ENCODE assay signal across 8 cellular contexts in the genomic region with DNA sequence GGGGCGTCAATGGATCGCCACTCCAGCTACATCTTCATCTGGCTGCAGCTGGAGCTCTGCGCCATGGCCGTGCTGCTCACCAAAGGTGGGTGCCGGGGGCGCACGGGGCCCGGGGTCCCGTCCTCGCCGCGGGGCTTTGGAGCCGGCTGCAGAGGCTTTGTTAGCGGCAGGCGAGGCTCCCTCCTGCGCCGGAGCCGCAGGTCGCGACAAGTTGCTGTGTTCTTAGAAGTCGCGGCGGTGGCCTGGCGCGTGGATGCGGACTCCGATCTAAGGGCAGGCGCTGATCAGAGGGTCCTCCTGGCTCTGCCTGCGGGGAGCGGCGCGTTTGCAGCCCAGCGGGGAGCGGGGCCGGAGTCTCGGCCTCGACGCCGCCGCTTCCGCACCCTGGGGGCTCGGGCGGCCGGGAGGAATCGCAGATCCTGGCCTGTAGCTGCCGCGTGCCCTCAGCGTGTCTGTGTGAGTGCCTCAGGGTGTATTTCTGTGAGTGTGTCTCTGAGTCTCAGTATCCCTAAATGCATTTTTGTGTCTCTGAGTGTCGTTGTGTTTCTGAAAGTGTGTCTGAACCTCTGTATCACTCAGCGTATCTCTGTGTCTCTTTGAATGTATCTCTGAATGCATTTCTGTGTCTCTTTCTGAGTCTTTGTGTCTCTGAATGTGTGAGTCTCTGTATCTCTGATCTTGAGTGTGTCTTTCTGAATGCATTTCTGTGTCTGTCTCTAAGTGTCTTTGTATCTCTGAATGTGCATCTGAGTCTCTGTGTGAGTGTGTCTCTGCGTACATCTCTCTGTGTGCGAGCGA. TPM values are rescaled to one million over a fixed set of nuclear protein-coding genes. Genes with fewer than 3 reads are reported as not detected.
DNase-seq lines count a peak whose midpoint lies in the region; ATAC-seq, FAIRE-seq and TF ChIP-seq lines count a peak whose summit lies in the region.

No MANE protein-coding gene starts in this region.

- H3K9me3 Mint-ChIP-seq in stimulated activated naive B cell treated with anti-CD40 and anti-IgM and Interleukin-4, amounts not matched to agents 10 μg/mL and 1 μg/mL and 100 μg/mL, for 72 hours, result no peaks in the 10 kb centered on the region

- TF ChIP-seq POLR2A in HepG2 (IDR thresholded peaks at IDR 0.05; ENCODE audit: insufficient read depth in 1 of 2, low read depth in 2 of 2, low read length in 2 of 2), result no peak

- peak overlapping the region; percentile 94 for H3K9ac ChIP-seq in HepG2 (ENCODE audit: insufficient read depth, low read depth, low read length)

- peaks cover 2% of the 10 kb centered on the region for H3K36me3 ChIP-seq in BJ (ENCODE audit: control insufficient read depth, insufficient read depth, low read length)
- peaks cover 7 to 20% of the 10 kb centered on the region in 2 experiments for H3K36me3 ChIP-seq in HepG2 (replicated peaks in 1 of 2; ENCODE audit: control insufficient read depth in 1 of 2, insufficient read depth in 2 of 2, low read length in 2 of 2)

- peaks cover 13 to 33% of the 10 kb centered on the region in 2 donors for H3K4me1 Mint-ChIP-seq in stimulated activated naive B cell treated with anti-CD40 and anti-IgM and Interleukin-4, amounts not matched to agents 10 μg/mL and 1 μg/mL and 100 μg/mL, for 72 hours

- H3K9me3 ChIP-seq in HepG2 (ENCODE audit: low read length), result no peaks in the 10 kb centered on the region

- H2AFZ ChIP-seq in HepG2 (ENCODE audit: low read length), result no peak overlapping the region

- peaks cover 31% of the 10 kb centered on the region for H3K4me1 ChIP-seq in HepG2 (ENCODE audit: insufficient read depth, low read length)

- DNase-seq in BJ (ENCODE audit: low read depth) (no peak), HFF-Myc (ENCODE audit: extremely low read depth, low read depth) (no peak), T-helper 2 cell (peak in 3 of 5 experiments; percentile 1 to 29 (median 10)), choroid plexus epithelial cell (ENCODE audit: low read depth) (peak; percentile 31), HepG2 (ENCODE audit: low spot score) (no peak)
- DNase-seq in stimulated activated naive B cell treated with anti-CD40 and anti-IgM and Interleukin-4, amounts not matched to agents 10 μg/mL and 1 μg/mL and 100 μg/mL, for 72 hours, result peak; percentile 6
- no peak for DNase-seq in effector CD8-positive, alpha-beta T cell (lab: John Stamatoyannopoulos, UW)

- H3K4me3 ChIP-seq in BJ (ENCODE audit: low read depth, low read length), result peak overlapping the region; percentile 86
- peak overlapping the region; percentile 60 for H3K4me3 ChIP-seq in HFF-Myc (replicated peaks; ENCODE audit: low read depth, low read length)
- peak overlapping the region; percentile 84 for H3K4me3 ChIP-seq in choroid plexus epithelial cell (ENCODE audit: low read depth, low read length)
- peak overlapping the region; percentile 93 to 99 (median 99) for H3K4me3 ChIP-seq in HepG2 (replicated peaks in 1 of 3; ENCODE audit: insufficient read depth in 1 of 3, low read depth in 2 of 3, low read length in 3 of 3)

- FAIRE-seq in HepG2 (lab: Jason Lieb, UNC), result peak; percentile 42

- BruUV-seq in HepG2 (replicated peaks; lab: Mats Ljungman, UMichigan), result no TSS peak

- POLR2A ChIA-PET in BJ (lab: Charles Lee), result no interaction called here
- POLR2A ChIA-PET in HepG2 (lab: Yijun Ruan, JAX), result interaction anchor here (0.6 to 1.3 kb wide), 6 partner anchors 15 to 313 kb away, joined by 3 to 4 read pairs (median 3); no protein-coding TSS in a partner anchor

- H3K79me2 ChIP-seq in HepG2 (ENCODE audit: insufficient read depth, low read length), result peaks cover 49% of the 10 kb centered on the region

- WGBS in HepG2 (ENCODE audit: low lambda C conversion rate), result 1% methylated on average over 5 of the region's 53 CpGs

- H3K27me3 ChIP-seq in BJ (ENCODE audit: control insufficient read depth, insufficient read depth, low read length), result peaks cover 16% of the 10 kb centered on the region
- H3K27me3 ChIP-seq in HepG2 (ENCODE audit: control insufficient read depth in 1 of 2, insufficient read depth in 2 of 2, low read length in 2 of 2), result peaks cover 0 to 31% of the 10 kb centered on the region in 2 experiments; a peak in 4 of 5 replicates

- intact Hi-C loops in HepG2 (cut with micrococcal nuclease; ENCODE audit: unreplicated experiment), result loop anchor here (1.0 to 5.0 kb wide), 2 partner anchors 452 to 639 kb away; no protein-coding TSS in a partner anchor

- TF ChIP-seq CTCF in BJ (IDR thresholded peaks at IDR 0.05; ENCODE audit: insufficient read depth, low read depth, low read length) (no peak), HFF-Myc (IDR thresholded peaks at IDR 0.05; ENCODE audit: low read depth, low read length, missing control alignments) (no peak), choroid plexus epithelial cell (conservative IDR thresholded peaks at IDR 0.05; ENCODE audit: low read depth, low read length) (no peak), HepG2 (CRISPR knock-in tag; IDR thresholded peaks at IDR 0.05) (no peak)

- H3K4me3 Mint-ChIP-seq in stimulated activated naive B cell treated with anti-CD40 and anti-IgM and Interleukin-4, amounts not matched to agents 10 μg/mL and 1 μg/mL and 100 μg/mL, for 72 hours, result peak overlapping the region; percentile 46 to 62

- ATAC-seq in HepG2 (peak; percentile 11), GM18861 (IDR thresholded peaks at IDR 0.05; ENCODE audit: unreplicated experiment) (no peak)
- peak in 1 of 2 donors; percentile 3 for ATAC-seq in stimulated activated naive B cell treated with anti-CD40 and anti-IgM and Interleukin-4, amounts not matched to agents 10 μg/mL and 1 μg/mL and 100 μg/mL, for 72 hours (replicated peaks)

- H3K36me3 Mint-ChIP-seq in stimulated activated naive B cell treated with anti-CD40 and anti-IgM and Interleukin-4, amounts not matched to agents 10 μg/mL and 1 μg/mL and 100 μg/mL, for 72 hours, result no peaks in the 10 kb centered on the region

- peaks cover 48% of the 10 kb centered on the region for H4K20me1 ChIP-seq in HepG2 (ENCODE audit: insufficient read depth, low read length)

- H3K27ac Mint-ChIP-seq in stimulated activated naive B cell treated with anti-CD40 and anti-IgM and Interleukin-4, amounts not matched to agents 10 μg/mL and 1 μg/mL and 100 μg/mL, for 72 hours, result no peak overlapping the region

- no peak for TF ChIP-seq RAD21 in HepG2 (CRISPR knock-in tag; IDR thresholded peaks at IDR 0.05)

- CTCF ChIA-PET in BJ (lab: Yijun Ruan, JAX) (interaction anchor here (0.5 to 3.5 kb wide), 20 partner anchors 8 to 770 kb away, joined by 3 to 22 read pairs (median 3); no protein-coding TSS in a partner anchor), HepG2 (lab: Yijun Ruan, JAX; ENCODE audit: low intra/inter-chr PET ratio, low total read pairs) (interaction anchor here (0.8 to 1.9 kb wide), 2 partner anchors 313 to 452 kb away, joined by 11 to 15 read pairs; no protein-coding TSS in a partner anchor)

- in situ Hi-C loops in HepG2 (cut with HindIII; ENCODE audit: extremely low pct_ligation_motif_present, low pct_unique_long_range_greater_than_20kb), result loop anchor here (5.0 kb wide), 1 partner anchor 314 kb away; no protein-coding TSS in a partner anchor

- H3K27me3 Mint-ChIP-seq in stimulated activated naive B cell treated with anti-CD40 and anti-IgM and Interleukin-4, amounts not matched to agents 10 μg/mL and 1 μg/mL and 100 μg/mL, for 72 hours, result peaks cover 44 to 48% of the 10 kb centered on the region in 2 donors

- H3K27ac ChIP-seq in HepG2 (ENCODE audit: extremely low read length, insufficient read depth, low read length), result peak overlapping the region; percentile 71

- TF ChIP-seq EP300 in HepG2 (IDR thresholded peaks at IDR 0.05; ENCODE audit: low read depth in 2 of 2, low read length in 2 of 2) (no peak), HepG2 (CRISPR knock-in tag; IDR thresholded peaks at IDR 0.05; ENCODE audit: borderline replicate concordance) (no peak)

- H3K4me2 ChIP-seq in HepG2 (ENCODE audit: low read depth, low read length), result peak overlapping the region; percentile 90

TF ChIP-seq in HepG2, 621 proteins besides CTCF, POLR2A, EP300 and RAD21 (continues in another document):
- TF ChIP-seq SP2 (CRISPR knock-in tag; IDR thresholded peaks at IDR 0.05) (no peak; the same call in 1 of the 2 replicates), GABPB1 (CRISPR knock-in tag; IDR thresholded peaks at IDR 0.05) (peak; percentile 26; the same call in 1 of the 2 replicates), SNAI1 (CRISPR knock-in tag; IDR thresholded peaks at IDR 0.05; ENCODE audit: borderline replicate concordance) (0 out of 2 replicates have a peak, but pooled peaks have one; percentile 41), ZNF20 (CRISPR knock-in tag; IDR thresholded peaks at IDR 0.05) (peak; percentile 38; the same call in 1 of the 2 replicates), ZNF160 (CRISPR knock-in tag; IDR thresholded peaks at IDR 0.05) (no peak; the same call in 1 of the 2 replicates), NFIC (IDR thresholded peaks at IDR 0.05; ENCODE audit: low read length) (no peak), AGO2 (optimal IDR thresholded peaks at IDR 0.05; ENCODE audit: low read depth, low read length) (peak; percentile 97)

RNA-seq across cellular contexts. Expression of a gene that starts 0.8 kb away (rescaled TPM):
- polyA plus RNA-seq in BJ (2011; rRNA removed), result 5.1 and 6.0 TPM in 2 replicates
- 1.5 and 2.0 TPM in 2 replicates for polyA minus RNA-seq in BJ (2011; rRNA and poly(A)+ RNA removed)
- total RNA-seq in HepG2 (2016; rRNA removed; fragmentation: Illumina TruSeq; extraction: Trizol), result 13.2 and 23.6 TPM in 2 replicates
- total RNA-seq in HepG2 (2016; cell fraction: cytosol; rRNA removed; fragmentation: Illumina TruSeq; extraction: Trizol; ENCODE audit: low read depth), result 5.9 and 7.5 TPM in 2 replicates
- 13.9 and 23.0 TPM in 2 replicates for total RNA-seq in HepG2 (2016; cell fraction: insoluble cytoplasmic fraction; rRNA removed; fragmentation: Illumina TruSeq; extraction: Trizol)
- total RNA-seq in HepG2 (2016; cell fraction: membrane; rRNA removed; fragmentation: Illumina TruSeq; extraction: Trizol), result 12.2 and 13.9 TPM in 2 replicates
- total RNA-seq in HepG2 (2016; cell fraction: nucleus; rRNA removed; fragmentation: Illumina TruSeq; extraction: Trizol), result 26.5 and 27.4 TPM in 2 replicates
- 12.0 and 12.9 TPM in 2 replicates for polyA plus RNA-seq in HepG2 (2011; rRNA removed)
- polyA plus RNA-seq in HepG2 (2011; cell fraction: cytosol; rRNA removed), result 11.4 and 12.6 TPM in 2 replicates
- polyA plus RNA-seq in HepG2 (2011; cell fraction: nucleus; rRNA removed), result 15.1 and 17.1 TPM in 2 replicates
- polyA plus RNA-seq in HepG2 (2012), result 14.8 and 39.0 TPM in 2 replicates
- 3.1 and 4.6 TPM in 2 replicates for polyA plus RNA-seq in HepG2 (2016; cell fraction: cytosol; fragmentation: Illumina TruSeq; extraction: Trizol; ENCODE audit: low read depth)
- polyA plus RNA-seq in HepG2 (2016; cell fraction: insoluble cytoplasmic fraction; fragmentation: Illumina TruSeq; extraction: Trizol; ENCODE audit: low read depth), result 11.2 and 12.5 TPM in 2 replicates
- polyA plus RNA-seq in HepG2 (2016; cell fraction: membrane; fragmentation: Illumina TruSeq; extraction: Trizol; ENCODE audit: low read depth), result 6.7 and 8.6 TPM in 2 replicates
- polyA plus RNA-seq in HepG2 (2016; cell fraction: nucleus; fragmentation: Illumina TruSeq; extraction: Trizol; ENCODE audit: insufficient read depth, low read depth), result 45.7 and 45.8 TPM in 2 replicates
- polyA minus RNA-seq in HepG2 (2011; rRNA and poly(A)+ RNA removed; ENCODE audit: low replicate concordance), result 2.5 and 6.7 TPM in 2 replicates
- 6.2 and 7.0 TPM in 2 replicates for polyA minus RNA-seq in HepG2 (2011; cell fraction: cytosol; rRNA and poly(A)+ RNA removed)
- polyA minus RNA-seq in HepG2 (2011; cell fraction: nucleus; rRNA and poly(A)+ RNA removed), result 6.8 and 10.7 TPM in 2 replicates

Comparison
In these comparisons a context has a peak if more than half of its experiments do, and no peak if none do; other contexts are left out.
1. DNase-seq: peak in T-helper 2 cell (3 of 5), choroid plexus epithelial cell (single experiment) and stimulated activated naive B cell treated with anti-CD40 and anti-IgM and Interleukin-4, amounts not matched to agents 10 μg/mL and 1 μg/mL and 100 μg/mL, for 72 hours (single experiment); none in BJ (single experiment), HFF-Myc (single experiment), HepG2 (single experiment) and effector CD8-positive, alpha-beta T cell (single experiment).
2. Peak in every context shown above with its lines, with median percentiles within 50 percentile points of each other: H3K4me3 ChIP-seq.